In the genomic region with DNA sequence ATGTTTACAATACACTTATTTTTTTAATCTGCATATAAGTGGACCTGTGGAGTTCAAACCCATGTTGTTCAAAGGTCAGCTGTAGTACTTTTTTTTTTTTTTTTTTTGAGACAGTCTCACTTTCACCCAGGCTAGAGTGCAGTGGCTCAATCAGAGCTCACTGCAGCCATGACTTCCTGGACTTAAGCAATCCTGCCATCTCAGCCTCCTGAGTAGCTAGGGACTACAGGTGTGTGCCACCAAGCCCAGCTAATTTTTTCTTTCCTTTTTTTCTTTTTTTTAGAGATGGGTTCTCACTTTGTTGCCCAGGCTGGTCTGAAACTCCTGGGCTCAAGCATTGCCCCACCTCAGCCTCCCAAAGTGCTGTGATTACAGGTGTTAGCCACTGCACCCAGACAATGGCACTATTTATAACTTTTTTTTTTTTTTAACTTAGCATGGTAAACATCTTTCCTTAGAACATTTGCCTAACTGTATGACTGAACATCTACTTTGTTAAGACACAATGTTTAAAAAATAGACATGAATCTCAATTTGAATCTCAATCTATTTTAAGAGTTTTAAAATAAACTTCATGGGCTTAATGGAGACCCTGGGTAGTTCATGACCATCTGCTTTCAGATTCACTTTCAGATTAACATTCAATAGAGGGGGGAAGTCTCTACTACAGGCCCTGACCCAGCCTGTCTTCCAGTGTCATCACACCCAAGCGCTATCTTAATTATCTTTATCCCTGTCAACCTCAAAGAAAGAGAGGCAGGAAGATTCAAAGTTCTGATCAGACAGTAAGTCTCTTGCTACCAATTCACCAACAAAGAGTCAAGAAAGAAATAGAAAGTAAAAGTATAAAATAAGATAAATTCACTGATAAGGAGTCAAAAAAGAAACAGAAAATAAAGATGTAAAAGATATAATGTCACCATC, we compare ENCODE assay signal across 8 cellular contexts.
DNase-seq lines count a peak whose midpoint lies in the region; ATAC-seq lines count a peak whose summit lies in the region.

No MANE protein-coding gene starts in this region.

- H3K27ac ChIP-seq in naive thymus-derived CD4-positive, alpha-beta T cell (ENCODE audit: low read depth, low read length), result peak overlapping the region; percentile 54

- CTCF ChIA-PET in naive thymus-derived CD4-positive, alpha-beta T cell (lab: Charles Lee), result interaction anchor here (0.6 to 2.0 kb wide), 5 partner anchors 10 to 235 kb away, joined by 3 to 8 read pairs (median 6); no protein-coding TSS in a partner anchor

- H3K9me3 ChIP-seq in naive thymus-derived CD4-positive, alpha-beta T cell (ENCODE audit: control insufficient read depth in 2 of 3, low read length in 3 of 3), result no peaks in the 10 kb centered on the region

- peak overlapping the region; percentile 75 to 95 (median 89) for H3K27ac Mint-ChIP-seq in naive thymus-derived CD4-positive, alpha-beta T cell

- ATAC-seq in GM18907 (IDR thresholded peaks at IDR 0.05; ENCODE audit: unreplicated experiment) (peak; percentile 91), GM21825 (IDR thresholded peaks at IDR 0.05; ENCODE audit: unreplicated experiment) (peak; percentile 87), HG03575 (IDR thresholded peaks at IDR 0.05; ENCODE audit: extremely low read depth, insufficient number of reproducible peaks, low FRiP score, unreplicated experiment) (peak; percentile 76)
- peak; percentile 84 for ATAC-seq in naive thymus-derived CD4-positive, alpha-beta T cell

- peaks cover 0 to 17% (median 8%) of the 10 kb centered on the region in 11 donors for H3K9me3 Mint-ChIP-seq in naive thymus-derived CD4-positive, alpha-beta T cell

- peaks cover 27 to 39% of the 10 kb centered on the region in 2 donors for H3K4me1 ChIP-seq in naive thymus-derived CD4-positive, alpha-beta T cell (ENCODE audit: control insufficient read depth in 2 of 2, insufficient read depth in 2 of 2, low read length in 2 of 2)

- DNase-seq in naive thymus-derived CD4-positive, alpha-beta T cell, result peak in 7 of 9 donors; percentile 29 to 64 (median 55)
- DNase-seq in GOT3 (lab: John Stamatoyannopoulos, UW), result no peak
- DNase-seq in NCI-H1092 treated with DMSO at 0.1 percent for 48 hours (lab: John Stamatoyannopoulos, UW), result no peak
- no peak for DNase-seq in NCI-H2107 (lab: John Stamatoyannopoulos, UW)
- no peak for DNase-seq in NK-92 treated with Interleukin-12 subunit alpha and Interleukin-12 subunit beta, amount 100 ng/mL, for 24 hours (lab: John Stamatoyannopoulos, UW)

- H3K36me3 Mint-ChIP-seq in naive thymus-derived CD4-positive, alpha-beta T cell, result peaks cover 14 to 66% (median 43%) of the 10 kb centered on the region in 5 donors

- no peaks in the 10 kb centered on the region for H3K27me3 ChIP-seq in naive thymus-derived CD4-positive, alpha-beta T cell (ENCODE audit: control insufficient read depth in 2 of 2, insufficient read depth in 2 of 2, low read length in 2 of 2)

- POLR2A ChIA-PET in naive thymus-derived CD4-positive, alpha-beta T cell (lab: Charles Lee), result interaction anchor here (0.7 to 3.6 kb wide), 10 partner anchors 7 to 862 kb away, joined by 3 to 22 read pairs (median 6); no protein-coding TSS in a partner anchor

- peaks cover 40 to 92% (median 88%) of the 10 kb centered on the region in 7 donors for H3K4me1 Mint-ChIP-seq in naive thymus-derived CD4-positive, alpha-beta T cell

- peak overlapping the region; percentile 44 to 82 (median 64) for H3K4me3 Mint-ChIP-seq in naive thymus-derived CD4-positive, alpha-beta T cell

- intact Hi-C loops in naive thymus-derived CD4-positive, alpha-beta T cell (cut with micrococcal nuclease), result loop anchor here (1.0 to 5.0 kb wide), 6 partner anchors 9 to 208 kb away; no protein-coding TSS in a partner anchor

- no peaks in the 10 kb centered on the region for H3K27me3 Mint-ChIP-seq in naive thymus-derived CD4-positive, alpha-beta T cell

- H3K4me3 ChIP-seq in naive thymus-derived CD4-positive, alpha-beta T cell (ENCODE audit: low read length), result peak overlapping the region; percentile 11

- H3K36me3 ChIP-seq in naive thymus-derived CD4-positive, alpha-beta T cell (ENCODE audit: control insufficient read depth in 2 of 3, insufficient read depth in 3 of 3, low read length in 3 of 3), result no peaks in the 10 kb centered on the region

Comparison
In these comparisons a context has a peak if more than half of its experiments do, and no peak if none do; other contexts are left out.
1. DNase-seq: peak in naive thymus-derived CD4-positive, alpha-beta T cell (7 of 9); none in GOT3 (single experiment), NCI-H1092 treated with DMSO at 0.1 percent for 48 hours (single experiment), NCI-H2107 (single experiment) and NK-92 treated with Interleukin-12 subunit alpha and Interleukin-12 subunit beta, amount 100 ng/mL, for 24 hours (single experiment).
2. Peak in every context shown above with its lines, with median percentiles within 50 percentile points of each other: ATAC-seq.